ENCODE assay signal across 23 cellular contexts in the genomic region with DNA sequence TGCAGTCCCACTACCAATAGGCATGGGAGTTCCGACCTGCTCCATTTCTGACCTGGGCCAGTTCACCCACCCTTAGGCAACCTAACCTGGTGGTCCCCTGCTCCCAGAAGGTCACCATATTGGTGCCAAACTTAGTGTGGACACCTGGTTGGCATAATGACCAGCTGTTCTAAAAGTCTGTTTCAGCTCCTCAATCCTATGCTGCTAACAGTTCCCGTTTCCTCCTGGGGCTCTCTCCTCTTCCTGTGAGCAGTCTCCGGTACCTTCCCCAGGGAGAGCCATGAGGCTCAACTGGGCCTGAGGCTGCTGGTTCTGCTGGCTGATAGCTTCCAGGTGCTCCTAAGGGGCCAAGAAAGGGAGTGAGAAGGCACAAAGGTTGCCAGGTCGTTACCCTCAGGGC. TPM values are rescaled to one million over a fixed set of nuclear protein-coding genes. Genes with fewer than 3 reads are reported as not detected.
A peak's percentile ranks its signal among the peaks of the same experiment; 100 is the strongest.
DNase-seq lines count a peak whose midpoint lies in the region; ATAC-seq, FAIRE-seq and TF ChIP-seq lines count a peak whose summit lies in the region.
"Had no signal": no experiment of that assay in that cellular context is flagged by ENCODE, and none has a peak within 500 bp of the region (broad histone marks: within the 10 kb centered on the region; RNA-seq: fewer than 3 reads in every experiment).

No MANE protein-coding gene starts in this region.

- no peak overlapping the region for H3K4ac ChIP-seq in H1 (replicated peaks; ENCODE audit: insufficient read length, low read depth, low read length)

- 87% methylated on average over 4 of the region's 4 CpGs; no CpG with 5 or more reads in 1 of the 2 experiments for WGBS in H1 (ENCODE audit: extremely low coverage in 1 of 2, insufficient coverage in 1 of 2, insufficient read length in 1 of 2, insufficient replicate concordance in 2 of 2, low coverage in 1 of 2, low lambda C conversion rate in 2 of 2, missing lambda C conversion rate in 1 of 2), 2 experiments

- 0 out of 2 replicates have a peak overlapping the region, but pooled peaks have one; percentile 50 for H2BK12ac ChIP-seq in H1 (ENCODE audit: low read depth, low read length)

- H3K36me3 ChIP-seq in H1 (ENCODE audit: control insufficient read depth in 2 of 4, insufficient read depth in 4 of 4, low read length in 3 of 4) (no peaks in the 10 kb centered on the region; a peak in 1 of 8 replicates), H7 (replicated peaks; ENCODE audit: control insufficient read depth, insufficient read depth, low read length) (no peaks in the 10 kb centered on the region)

- H4K91ac ChIP-seq in H1 (replicated peaks; ENCODE audit: insufficient read length, low read length), result no peak overlapping the region

- no peak for TF ChIP-seq EP300 in H1 (IDR thresholded peaks at IDR 0.05; ENCODE audit: borderline replicate concordance in 1 of 2, low read depth in 2 of 2, low read length in 2 of 2)

- no peak overlapping the region for H3K56ac ChIP-seq in H1 (replicated peaks; ENCODE audit: insufficient read length, low read depth, low read length)

- H4K8ac ChIP-seq in H1 (ENCODE audit: extremely low read depth, insufficient read depth, low read length), result no peak overlapping the region

- H3K27me3 ChIP-seq in H1 (replicated peaks in 1 of 4; ENCODE audit: control insufficient read depth in 3 of 4, extremely low read depth in 1 of 4, insufficient read depth in 3 of 4, low read length in 3 of 4) (no peaks in the 10 kb centered on the region), H7 (ENCODE audit: control insufficient read depth, insufficient read depth, low read length) (no peaks in the 10 kb centered on the region)

- no peaks in the 10 kb centered on the region for H3K79me2 ChIP-seq in H1 (ENCODE audit: control insufficient read depth in 1 of 2, insufficient read depth in 2 of 2, low read length in 2 of 2)

- TF ChIP-seq CTCF in H1 (IDR thresholded peaks at IDR 0.05; ENCODE audit: control extremely low read depth in 1 of 3, insufficient read depth in 1 of 3, low read depth in 1 of 3, low read length in 3 of 3), result no peak
- no peak for TF ChIP-seq CTCF in neural crest cell (conservative IDR thresholded peaks at IDR 0.05)

- peaks cover 7 to 8% of the 10 kb centered on the region in 2 experiments; a peak in 3 of 4 replicates for H3K9me3 ChIP-seq in H1 (ENCODE audit: insufficient read depth in 2 of 2, low read depth in 1 of 2, low read length in 1 of 2)

- H2BK5ac ChIP-seq in H1 (ENCODE audit: low read depth, low read length), result no peak overlapping the region

- no peak for TF ChIP-seq RAD21 in H1 (IDR thresholded peaks at IDR 0.05 in 1 of 2, conservative IDR thresholded peaks at IDR 0.05 in 1 of 2; ENCODE audit: low read depth in 2 of 2, low read length in 2 of 2)

- peaks cover 0 to 12% (median 6%) of the 10 kb centered on the region in 4 experiments; a peak in 6 of 7 replicates for H3K4me1 ChIP-seq in H1 (replicated peaks in 1 of 4; ENCODE audit: control insufficient read depth in 3 of 4, insufficient read depth in 4 of 4, low read length in 3 of 4)

- H3K4me2 ChIP-seq in H1 (ENCODE audit: insufficient read depth in 1 of 2, low read depth in 2 of 2, low read length in 2 of 2), result no peak overlapping the region
- H3K4me2 ChIP-seq: GM23338 had no signal

- ATAC-seq in HG02588 (IDR thresholded peaks at IDR 0.05; ENCODE audit: unreplicated experiment), result peak; percentile 67
- no peak for ATAC-seq in GM19328 (IDR thresholded peaks at IDR 0.05; ENCODE audit: unreplicated experiment)
- ATAC-seq: GM23338 had no signal

- no peak overlapping the region for H2BK120ac ChIP-seq in H1 (replicated peaks; ENCODE audit: low read depth, low read length)

- H3K23ac ChIP-seq in H1 (ENCODE audit: insufficient read length), result no peak overlapping the region

- H2AFZ ChIP-seq in H1 (ENCODE audit: low read length), result no peak overlapping the region
- H2AFZ ChIP-seq: GM23338 had no signal

- H2BK20ac ChIP-seq in H1 (ENCODE audit: low read length), result no peak overlapping the region

- H3K27me3 Mint-ChIP-seq in neural crest cell (ENCODE audit: low read depth), result no peaks in the 10 kb centered on the region
- H3K27me3 Mint-ChIP-seq: B cell; CD4-positive, alpha-beta memory T cell had no signal

- peak; percentile 45 for DNase-seq in activated effector memory CD4-positive, alpha-beta T cell treated with anti-CD3 and anti-CD28 coated beads, Interleukin-2, amount 50 U/mL, for 16 hours
- DNase-seq in activated effector memory CD4-positive, alpha-beta T cell treated with Interleukin-2 at 50 U/mL for 16 hours, result no peak
- DNase-seq in H1 (ENCODE audit: low read depth in 1 of 2, low spot score in 2 of 2), result no peak
- no peak for DNase-seq in neural crest cell (ENCODE audit: low read depth, low spot score)
- DNase-seq in activated CD4-positive, alpha-beta T cell treated with anti-CD3 and anti-CD28 coated beads for 1 hour, result no peak
- DNase-seq in H7, result no peak
- DNase-seq: C1 segment of cervical spinal cord; Calu3; CD4-positive, alpha-beta memory T cell; COR-L47; DMS53; DMS79 treated with DMSO at 0.1 percent for 48 hours; GF-D8; HCEC 1CT had no signal

- no peak overlapping the region for H4K5ac ChIP-seq in H1 (ENCODE audit: insufficient read length, low read depth, low read length)

- TF ChIP-seq POLR2A in H1 (IDR thresholded peaks at IDR 0.05; ENCODE audit: control extremely low read depth in 1 of 2, low read depth in 2 of 2, low read length in 2 of 2), result no peak

- no peak overlapping the region; the same call in 1 of the 2 replicates for H3K18ac ChIP-seq in H1 (ENCODE audit: extremely low read depth, low read length)

- H3K27ac Mint-ChIP-seq in neural crest cell (ENCODE audit: unreplicated experiment), result peak overlapping the region; percentile 78
- H3K27ac Mint-ChIP-seq: B cell; CD4-positive, alpha-beta memory T cell; GM23338 had no signal

- CTCF ChIA-PET in H1 (lab: Charles Lee; ENCODE audit: partially characterized antibody), result interaction anchor here (1.3 to 2.3 kb wide), 4 partner anchors 9 to 19 kb away, joined by 3 to 7 read pairs (median 6); no protein-coding TSS in a partner anchor

- no peaks in the 10 kb centered on the region for H3K79me1 ChIP-seq in H1 (ENCODE audit: low read depth, low read length)

- no peak for FAIRE-seq in H1 (lab: Jason Lieb, UNC)
- FAIRE-seq: A204.1, GM12891, GM18507, H54 had no signal

- H4K20me1 ChIP-seq in H1 (replicated peaks in 1 of 2; ENCODE audit: control insufficient read depth in 1 of 2, insufficient read depth in 2 of 2, low read length in 2 of 2), result no peaks in the 10 kb centered on the region

- no peaks in the 10 kb centered on the region for H3K23me2 ChIP-seq in H1 (ENCODE audit: low read depth, low read length)

- H3K4me3 ChIP-seq in H1 (ENCODE audit: extremely low read depth in 1 of 4, insufficient read depth in 2 of 4, low read depth in 3 of 4, low read length in 4 of 4), result no peak overlapping the region
- no peak overlapping the region for H3K4me3 ChIP-seq in H7 (ENCODE audit: insufficient read depth, low read depth, low read length)
- H3K4me3 ChIP-seq: GM23338 had no signal

- H3K27ac ChIP-seq in H1 (ENCODE audit: low read depth, low read length), result no peak overlapping the region
- H3K27ac ChIP-seq: 22Rv1 had no signal

- H3K9me3 Mint-ChIP-seq in neural crest cell, result no peaks in the 10 kb centered on the region
- H3K9me3 Mint-ChIP-seq: CD4-positive, alpha-beta memory T cell had no signal

- peaks cover 7% of the 10 kb centered on the region for H3K4me1 Mint-ChIP-seq in neural crest cell

- H2AK5ac ChIP-seq in H1 (ENCODE audit: low read depth, low read length), result 0 out of 2 replicates have a peak overlapping the region, but pooled peaks have one; percentile 60

- POLR2A ChIA-PET in H1 (lab: Charles Lee; ENCODE audit: partially characterized antibody), result interaction anchor here (1.1 to 1.6 kb wide), 3 partner anchors 10 to 42 kb away, joined by 4 to 6 read pairs (median 6); partner anchors contain the start of gene ACTR6

- H2BK15ac ChIP-seq in H1 (ENCODE audit: low read length), result peak overlapping the region; percentile 61; the same call in 1 of the 2 replicates

- no peak overlapping the region for H3K4me3 Mint-ChIP-seq in neural crest cell
- H3K4me3 Mint-ChIP-seq: B cell, GM23338 had no signal

- H3K14ac ChIP-seq in H1 (ENCODE audit: insufficient read length), result no peak overlapping the region

- no peak overlapping the region for H3K9ac ChIP-seq in H1 (replicated peaks in 1 of 4; ENCODE audit: extremely low read depth in 1 of 4, low read depth in 3 of 4, low read length in 3 of 4)

- H3K36me3 Mint-ChIP-seq in neural crest cell (ENCODE audit: low read depth), result no peaks in the 10 kb centered on the region

TF ChIP-seq in H1, 55 proteins besides CTCF, POLR2A, EP300 and RAD21 (continues in another document):
- TF ChIP-seq FOSL1 (IDR thresholded peaks at IDR 0.05; ENCODE audit: insufficient read depth, low read depth, low read length), result no peak
- no peak for TF ChIP-seq SIRT6 (IDR thresholded peaks at IDR 0.05; ENCODE audit: low read length)
- TF ChIP-seq BACH1 (IDR thresholded peaks at IDR 0.05; ENCODE audit: low read length), result no peak
- TF ChIP-seq GTF2F1 (IDR thresholded peaks at IDR 0.05; ENCODE audit: borderline replicate concordance, low read depth, low read length), result no peak
- TF ChIP-seq KDM1A (IDR thresholded peaks at IDR 0.05; ENCODE audit: borderline replicate concordance, low read length), result no peak

RNA-seq across cellular contexts. Expression of gene BLTP3B, which starts 15.9 kb away (rescaled TPM):
- total RNA-seq in H1 (2021; fragmentation: NEBNext Ultra II Directional; extraction: Animal tissue kit (Norgen Biotek cat#: 25700)), result 24.4 and 28.6 TPM in 2 replicates
- 5.7 and 7.0 TPM in 2 replicates for polyA plus RNA-seq in H1 (2011; rRNA removed)
- polyA plus RNA-seq in H1 (2011; cell fraction: cytosol; rRNA removed), result 11.3 TPM
- polyA plus RNA-seq in H1 (2011; cell fraction: nucleus; rRNA removed), result 6.7 TPM
- polyA plus RNA-seq in H1 (2012, experiment 1 of 2), result 6.6 to 14.0 TPM (median 8.0 TPM) in 4 replicates
- polyA plus RNA-seq in H1 (2012, experiment 2 of 2), result 0.93 TPM
- 12.1 TPM for polyA plus RNA-seq in H1 (2013, experiment 1 of 2)
- polyA plus RNA-seq in H1 (2013, experiment 2 of 2), result 11.6 TPM
- polyA minus RNA-seq in H1 (2011; rRNA and poly(A)+ RNA removed), result 38.0 and 67.7 TPM in 2 replicates
- 33.0 TPM for polyA minus RNA-seq in H1 (2011; cell fraction: cytosol; rRNA and poly(A)+ RNA removed)
- polyA minus RNA-seq in H1 (2011; cell fraction: nucleus; rRNA and poly(A)+ RNA removed), result 54.7 TPM
- total RNA-seq in neural crest cell, result 17.8 and 19.0 TPM in 2 replicates
- total RNA-seq in H7 (2014; rRNA removed; shearing (Covaris generic)), result 36.4 and 40.4 TPM in 2 replicates

RNA-seq across cellular contexts. Expression of gene ACTR6, which starts 42.1 kb away (rescaled TPM):
- 36.8 and 38.1 TPM in 2 replicates for total RNA-seq in H1 (2021; fragmentation: NEBNext Ultra II Directional; extraction: Animal tissue kit (Norgen Biotek cat#: 25700))
- polyA plus RNA-seq in H1 (2011; rRNA removed), result 4.8 and 10.2 TPM in 2 replicates
- 14.8 TPM for polyA plus RNA-seq in H1 (2011; cell fraction: cytosol; rRNA removed)
- polyA plus RNA-seq in H1 (2011; cell fraction: nucleus; rRNA removed), result 4.4 TPM
- polyA plus RNA-seq in H1 (2012, experiment 1 of 2), result 16.4 to 23.2 TPM (median 20.9 TPM) in 4 replicates
- 5.7 TPM for polyA plus RNA-seq in H1 (2012, experiment 2 of 2)
- 19.2 TPM for polyA plus RNA-seq in H1 (2013, experiment 1 of 2)
- 18.7 TPM for polyA plus RNA-seq in H1 (2013, experiment 2 of 2)
- 8.6 and 13.6 TPM in 2 replicates for polyA minus RNA-seq in H1 (2011; rRNA and poly(A)+ RNA removed)
- 9.8 TPM for polyA minus RNA-seq in H1 (2011; cell fraction: cytosol; rRNA and poly(A)+ RNA removed)
- 19.8 TPM for polyA minus RNA-seq in H1 (2011; cell fraction: nucleus; rRNA and poly(A)+ RNA removed)
- 36.3 and 38.2 TPM in 2 replicates for total RNA-seq in neural crest cell
- total RNA-seq in H7 (2014; rRNA removed; shearing (Covaris generic)), result 33.0 and 38.5 TPM in 2 replicates
